Comparison of ENCODE assay signal across 14 cellular contexts in the genomic region with DNA sequence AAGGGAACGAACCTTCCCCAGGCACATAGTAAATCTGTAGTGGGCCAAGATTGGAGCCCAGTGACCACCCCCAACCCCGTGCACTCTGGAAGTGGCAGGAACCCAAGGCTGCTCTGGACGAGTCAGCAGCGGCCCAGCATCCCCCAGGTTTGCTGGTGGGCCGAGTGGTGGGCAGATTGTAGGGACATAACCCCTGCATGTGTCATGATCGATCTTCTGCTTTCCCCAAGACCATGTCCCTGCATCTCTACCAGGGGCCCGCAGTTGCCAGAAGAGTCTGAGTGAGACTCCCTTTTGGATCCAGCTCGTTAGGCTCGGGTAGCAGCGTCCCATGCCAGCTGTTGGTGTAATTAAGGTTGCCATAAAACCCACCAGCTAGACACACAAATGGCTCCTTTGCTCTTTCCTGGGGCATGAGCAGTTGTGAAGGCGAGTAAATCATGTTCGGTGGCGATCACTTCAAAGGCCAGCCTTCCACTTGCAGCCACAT.
DNase-seq lines count a peak whose midpoint lies in the region; ATAC-seq and TF ChIP-seq lines count a peak whose summit lies in the region.
"Had no signal": no experiment of that assay in that cellular context is flagged by ENCODE, and none has a peak within 500 bp of the region (broad histone marks: within the 10 kb centered on the region; RNA-seq: fewer than 3 reads in every experiment).

No MANE protein-coding gene starts in this region.

- no peaks in the 10 kb centered on the region for H3K4me1 ChIP-seq in right atrium auricular region
- H3K4me1 ChIP-seq: ascending aorta, Caco-2 had no signal

- no peaks in the 10 kb centered on the region for H3K9me3 ChIP-seq in right atrium auricular region
- H3K9me3 ChIP-seq: ascending aorta, Caco-2 had no signal

- no peak for TF ChIP-seq CTCF in right atrium auricular region (IDR thresholded peaks at IDR 0.05)

- no peak overlapping the region for H3K27ac ChIP-seq in right atrium auricular region
- H3K27ac ChIP-seq: ascending aorta, HL-60, RWPE1 had no signal

- H3K4me3 ChIP-seq in right atrium auricular region, result no peak overlapping the region
- H3K4me3 ChIP-seq: ascending aorta had no signal

- peaks cover 6% of the 10 kb centered on the region for H3K36me3 ChIP-seq in right atrium auricular region

- intact Hi-C loops in cardiac septum (cut with DNase I), result no loop called here

- no peaks in the 10 kb centered on the region for H3K27me3 ChIP-seq in right atrium auricular region
- H3K27me3 ChIP-seq: ascending aorta had no signal

- DNase-seq in right atrium auricular region (ENCODE audit: low spot score), result peak; percentile 49
- no peak for DNase-seq in cardiac septum (ENCODE audit: low spot score)
- DNase-seq in NCI-H2171 treated with DMSO at 0.1 percent for 48 hours (lab: John Stamatoyannopoulos, UW), result peak; percentile 70
- DNase-seq in iPS-NIHi7 (ENCODE audit: extremely low spot score), result peak; percentile 6
- no peak for DNase-seq in globus pallidus (ENCODE audit: low spot score)
- DNase-seq: activated CD8-positive, alpha-beta T cell treated with anti-CD3 and anti-CD28 coated beads, Interleukin-2, amount 10 ng/mL, durations not matched to agents 7 days and 5 days; Caco-2; stimulated activated CD4-positive, alpha-beta T cell treated with anti-CD3 and anti-CD28 coated beads, Interleukin-2, amount 100 ng/mL, for 48 hours had no signal

- ATAC-seq in GM19328 (IDR thresholded peaks at IDR 0.05; ENCODE audit: unreplicated experiment) (no peak), GM18517 (IDR thresholded peaks at IDR 0.05; ENCODE audit: unreplicated experiment) (no peak), HG02981 (IDR thresholded peaks at IDR 0.05; ENCODE audit: unreplicated experiment) (no peak)
- ATAC-seq: activated CD8-positive, alpha-beta T cell treated with anti-CD3 and anti-CD28 coated beads, Interleukin-2, amount 10 ng/mL, durations not matched to agents 7 days and 5 days had no signal

Comparison
In these comparisons a context has a peak if more than half of its experiments do, and no peak if none do; other contexts are left out.
1. DNase-seq: peak in right atrium auricular region (single experiment), NCI-H2171 treated with DMSO at 0.1 percent for 48 hours (single experiment) and iPS-NIHi7 (single experiment); none in cardiac septum (single experiment) and globus pallidus (single experiment).